In the genomic region with DNA sequence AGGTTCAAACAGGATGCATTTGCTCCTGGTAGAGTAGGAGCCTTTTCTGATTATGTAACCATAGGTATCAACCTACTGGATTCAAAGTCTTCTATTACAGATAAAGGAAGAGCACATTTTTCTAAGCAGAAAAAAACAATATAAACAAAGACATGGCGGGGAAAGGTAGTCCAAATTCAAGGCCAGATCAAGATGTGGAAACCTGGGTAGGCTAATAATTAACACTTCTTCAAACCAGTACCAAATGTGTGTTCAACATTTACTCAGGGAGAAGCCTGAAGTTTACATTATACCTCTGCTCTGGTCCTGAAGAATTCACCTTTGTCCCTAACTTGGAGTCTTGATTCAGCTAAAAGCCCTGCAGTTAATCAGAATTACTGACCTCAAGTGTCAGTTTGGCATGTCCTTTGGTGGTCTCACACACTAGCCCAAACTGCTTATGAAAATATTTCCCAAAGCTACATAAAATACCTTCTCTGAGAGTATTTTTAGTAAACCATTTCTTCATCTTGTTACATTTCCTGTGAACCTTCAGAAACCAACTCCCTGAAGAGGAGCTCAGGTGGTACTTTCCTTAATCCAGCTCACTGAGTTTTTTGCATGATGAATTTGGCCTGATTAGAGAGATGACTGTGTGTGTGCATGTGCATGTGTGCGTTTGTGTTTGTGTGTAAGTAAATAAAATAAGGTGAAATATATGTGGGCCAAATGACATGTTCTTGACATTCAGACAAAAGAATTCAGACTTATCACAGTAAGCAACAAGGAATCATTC, we compare ENCODE assay signal across 18 cellular contexts.
A peak's percentile ranks its signal among the peaks of the same experiment; 100 is the strongest.
DNase-seq lines count a peak whose midpoint lies in the region; ATAC-seq, FAIRE-seq and TF ChIP-seq lines count a peak whose summit lies in the region.
"Had no signal": no experiment of that assay in that cellular context is flagged by ENCODE, and none has a peak within 500 bp of the region (broad histone marks: within the 10 kb centered on the region; RNA-seq: fewer than 3 reads in every experiment).

No MANE protein-coding gene starts in this region.

- no peaks in the 10 kb centered on the region for H3K4me1 ChIP-seq in GM12878 (ENCODE audit: control insufficient read depth, insufficient read depth, low read length)

- no peak overlapping the region; the same call in 1 of the 2 replicates for H2AFZ ChIP-seq in GM12878 (ENCODE audit: control insufficient read depth, low read depth, low read length)

- intact Hi-C loops in GM12878 (cut with micrococcal nuclease; ENCODE audit: unreplicated experiment): no loop called here

- no peak for TF ChIP-seq RAD21 in GM12878 (IDR thresholded peaks at IDR 0.05; ENCODE audit: insufficient read depth, low read depth, low read length)

- in situ Hi-C loops in GM12878 (cut with MboI): no loop called here

- DNase-seq in GM12865 (ENCODE audit: low read depth): peak; percentile 34
- peak; percentile 7 for DNase-seq in GM12878 (ENCODE audit: low read depth, low spot score)
- DNase-seq in progenitor cell of endocrine pancreas (ENCODE audit: low spot score, unreplicated experiment): no peak
- no peak for DNase-seq in stimulated activated CD4-positive, alpha-beta T cell treated with anti-CD3 and anti-CD28 coated beads, Interleukin-2, amount 100 ng/mL, for 48 hours
- DNase-seq in kidney glomerular epithelial cell (lab: John Stamatoyannopoulos, UW): no peak
- DNase-seq in NCI-H748 (lab: John Stamatoyannopoulos, UW; ENCODE audit: unreplicated experiment): no peak
- DNase-seq: activated CD8-positive, alpha-beta memory T cell treated with anti-CD3 and anti-CD28 coated beads for 24 hours; activated gamma-delta T cell; effector memory CD8-positive, alpha-beta T cell; H7; mesendoderm; occipital lobe had no signal

- no peaks in the 10 kb centered on the region for H3K27me3 Mint-ChIP-seq in progenitor cell of endocrine pancreas
- H3K27me3 Mint-ChIP-seq: brain; effector memory CD8-positive, alpha-beta T cell had no signal

- H3K27me3 ChIP-seq in GM12878 (replicated peaks in 1 of 2; ENCODE audit: control insufficient read depth in 2 of 2, insufficient read depth in 2 of 2, low read length in 1 of 2): no peaks in the 10 kb centered on the region
- H3K27me3 ChIP-seq: BLaER1 had no signal

- H3K4me3 ChIP-seq in GM12865 (ENCODE audit: low read depth, low read length) (no peak overlapping the region), GM12878 (no peak overlapping the region)
- H3K4me3 ChIP-seq: BLaER1 had no signal

- TF ChIP-seq CTCF in GM12865 (IDR thresholded peaks at IDR 0.05; ENCODE audit: insufficient read depth, low read depth, low read length, missing control alignments) (no peak), GM12878 (IDR thresholded peaks at IDR 0.05 in 2 of 3, conservative IDR thresholded peaks at IDR 0.05 in 1 of 3; ENCODE audit: control insufficient read depth in 2 of 3, extremely low read depth in 1 of 3, insufficient read depth in 1 of 3, low read depth in 3 of 3, low read length in 3 of 3) (no peak), progenitor cell of endocrine pancreas (IDR thresholded peaks at IDR 0.05; ENCODE audit: unreplicated experiment) (no peak)

- POLR2A ChIA-PET in GM12878 (lab: Charles Lee): interaction anchor here (0.6 to 1.2 kb wide), 3 partner anchors 10 to 56 kb away, joined by 3 to 5 read pairs (median 4); no protein-coding TSS in a partner anchor

- peaks cover 4% of the 10 kb centered on the region for H3K9me3 Mint-ChIP-seq in progenitor cell of endocrine pancreas (ENCODE audit: low read depth)
- H3K9me3 Mint-ChIP-seq: effector memory CD8-positive, alpha-beta T cell had no signal

- CTCF ChIA-PET in GM12878 (lab: Yijun Ruan, JAX): interaction anchor here (0.8 to 1.4 kb wide), 5 partner anchors 10 to 853 kb away, joined by 3 to 5 read pairs (median 3); a partner anchor contains a TSS

- BruUV-seq in GM12878 (replicated peaks; lab: Mats Ljungman, UMichigan): no TSS peak

- H3K4me1 Mint-ChIP-seq in progenitor cell of endocrine pancreas (ENCODE audit: low read depth): peaks cover 36% of the 10 kb centered on the region
- H3K4me1 Mint-ChIP-seq: brain had no signal

- no peaks in the 10 kb centered on the region for H3K36me3 ChIP-seq in GM12878 (ENCODE audit: control insufficient read depth in 2 of 2, insufficient read depth in 2 of 2, low read length in 1 of 2)

- H3K4me3 Mint-ChIP-seq in progenitor cell of endocrine pancreas (ENCODE audit: low read depth): peak overlapping the region; percentile 37
- H3K4me3 Mint-ChIP-seq: brain; effector memory CD8-positive, alpha-beta T cell had no signal

- H3K9me3 ChIP-seq in GM12878 (replicated peaks; ENCODE audit: control insufficient read depth, insufficient read depth, low read length): peaks cover 5% of the 10 kb centered on the region

- H3K79me2 ChIP-seq in GM12878 (ENCODE audit: control insufficient read depth, insufficient read depth, low read length): no peaks in the 10 kb centered on the region

- TF ChIP-seq POLR2A in GM12878 (IDR thresholded peaks at IDR 0.05; ENCODE audit: low read depth, low read length): no peak

- peaks cover 8% of the 10 kb centered on the region for H3K36me3 Mint-ChIP-seq in progenitor cell of endocrine pancreas (ENCODE audit: insufficient read depth)

- H3K27ac ChIP-seq in GM12878 (ENCODE audit: control insufficient read depth, insufficient read depth): no peak overlapping the region
- H3K27ac ChIP-seq: BLaER1, HL-60 had no signal

- WGBS in GM12878 (ENCODE audit: insufficient coverage, insufficient replicate concordance, low lambda C conversion rate, missing lambda C conversion rate): 55% methylated on average over 2 of the region's 2 CpGs

- TF ChIP-seq EP300 in GM12878 (IDR thresholded peaks at IDR 0.05; ENCODE audit: borderline replicate concordance in 1 of 2, control insufficient read depth in 1 of 2, low read depth in 2 of 2, low read length in 2 of 2): no peak

- RAD21 ChIA-PET in GM12878 (lab: Charles Lee; ENCODE audit: unreplicated experiment): interaction anchor here (0.6 to 1.0 kb wide), 3 partner anchors 23 to 71 kb away, joined by 3 to 4 read pairs (median 3); a partner anchor contains a TSS

- peak; percentile 38 for FAIRE-seq in GM12878 (lab: Jason Lieb, UNC)

- SMC1A ChIA-PET in GM12878 (lab: Charles Lee; ENCODE audit: uncharacterized antibody, unreplicated experiment): interaction anchor here (0.5 to 1.7 kb wide), 6 partner anchors 9 to 47 kb away, joined by 3 to 6 read pairs (median 4); no protein-coding TSS in a partner anchor

- ATAC-seq in HG02852 (IDR thresholded peaks at IDR 0.05; ENCODE audit: unreplicated experiment) (peak; percentile 48), GM12878 (peak; percentile 86), GM21717 (IDR thresholded peaks at IDR 0.05; ENCODE audit: unreplicated experiment) (no peak)
- ATAC-seq: effector memory CD8-positive, alpha-beta T cell; Panc1 had no signal

- H3K4me2 ChIP-seq in GM12878 (ENCODE audit: control insufficient read depth, insufficient read depth): no peak overlapping the region
- H3K4me2 ChIP-seq: BLaER1 had no signal

- H4K20me1 ChIP-seq in GM12878 (ENCODE audit: control insufficient read depth, insufficient read depth): no peaks in the 10 kb centered on the region
- H4K20me1 ChIP-seq: BLaER1 had no signal

- peak overlapping the region; percentile 92 for H3K27ac Mint-ChIP-seq in progenitor cell of endocrine pancreas
- H3K27ac Mint-ChIP-seq: brain had no signal

- H3K9ac ChIP-seq in GM12878 (ENCODE audit: control insufficient read depth, insufficient read depth, low read length): no peak overlapping the region
- H3K9ac ChIP-seq: BLaER1 had no signal

TF ChIP-seq in GM12878, 131 proteins besides CTCF, POLR2A, EP300 and RAD21:
- peak; percentile 39 for TF ChIP-seq MEF2B (IDR thresholded peaks at IDR 0.05; ENCODE audit: partially characterized antibody, poor library complexity, severe bottlenecking)
- TF ChIP-seq NBN (IDR thresholded peaks at IDR 0.05): no peak
- peak; percentile 13; the same call in 1 of the 2 replicates for TF ChIP-seq JUNB (IDR thresholded peaks at IDR 0.05)
- 0 out of 4 replicates have a peak, but pooled peaks have one; percentile 6 to 9 for TF ChIP-seq BHLHE40 (IDR thresholded peaks at IDR 0.05; ENCODE audit: borderline replicate concordance in 1 of 2, low read depth in 2 of 2, low read length in 1 of 2)
- TF ChIP-seq TCF12 (IDR thresholded peaks at IDR 0.05; ENCODE audit: low read depth, low read length): no peak

Comparison
In these comparisons a context has a peak if more than half of its experiments do, and no peak if none do; other contexts are left out.
1. DNase-seq: peak in GM12865 (single experiment) and GM12878 (single experiment); none in progenitor cell of endocrine pancreas (single experiment), stimulated activated CD4-positive, alpha-beta T cell treated with anti-CD3 and anti-CD28 coated beads, Interleukin-2, amount 100 ng/mL, for 48 hours (0 of 2), kidney glomerular epithelial cell (single experiment) and NCI-H748 (single experiment).